In genomic region chr2:240782886-240783818, GRCh38 we compare ENCODE assay signal across 18 cellular contexts. TPM values are rescaled to one million over a fixed set of nuclear protein-coding genes. Genes with fewer than 3 reads are reported as not detected.
"Had no signal": no experiment of that assay in that cellular context is flagged by ENCODE, and none has a peak within 500 bp of the region (broad histone marks: within the 10 kb centered on the region; RNA-seq: fewer than 3 reads in every experiment).

No MANE protein-coding gene starts in this region.

- H3K36me3 ChIP-seq: breast epithelium, esophagus squamous epithelium, gastrocnemius medialis, tibial artery had no signal

- H3K27ac Mint-ChIP-seq: activated CD4-positive, alpha-beta T cell treated with anti-CD3 and anti-CD28 coated beads, Interleukin-2, amount 10 ng/mL, durations not matched to agents 7 days and 5 days; activated CD8-positive, alpha-beta T cell treated with anti-CD3 and anti-CD28 coated beads, Interleukin-2, amount 10 ng/mL, durations not matched to agents 7 days and 5 days; activated naive CD8-positive, alpha-beta T cell treated with anti-CD3 and anti-CD28 coated beads for 36 hours; endodermal cell; naive thymus-derived CD8-positive, alpha-beta T cell; T-cell; T-helper 2 cell treated with Interferon-gamma antibody and Interleukin-4, amounts not matched to agents 5 μg/mL and 100 μg/mL, for 36 hours had no signal

- H3K27me3 Mint-ChIP-seq: activated CD4-positive, alpha-beta T cell treated with anti-CD3 and anti-CD28 coated beads, Interleukin-2, amount 10 ng/mL, durations not matched to agents 7 days and 5 days; activated naive CD8-positive, alpha-beta T cell treated with anti-CD3 and anti-CD28 coated beads for 36 hours had no signal

- H3K9me3 Mint-ChIP-seq: activated CD4-positive, alpha-beta T cell treated with anti-CD3 and anti-CD28 coated beads, Interleukin-2, amount 10 ng/mL, durations not matched to agents 7 days and 5 days; activated naive CD8-positive, alpha-beta T cell treated with anti-CD3 and anti-CD28 coated beads for 36 hours; endodermal cell; naive thymus-derived CD8-positive, alpha-beta T cell; T-cell; T-helper 2 cell treated with Interferon-gamma antibody and Interleukin-4, amounts not matched to agents 5 μg/mL and 100 μg/mL, for 36 hours had no signal

- ATAC-seq: activated CD4-positive, CD25-positive, alpha-beta regulatory T cell treated with anti-CD3 and anti-CD28 coated beads, Interleukin-2, amount 50 U/mL, for 24 hours; activated CD8-positive, alpha-beta T cell treated with anti-CD3 and anti-CD28 coated beads, Interleukin-2, amount 10 ng/mL, durations not matched to agents 7 days and 5 days; gastrocnemius medialis; naive thymus-derived CD8-positive, alpha-beta T cell; SK-N-SH treated with all-trans-retinoic acid at 6 μM for 48 hours; stimulated activated naive CD8-positive, alpha-beta T cell treated with anti-CD3 and anti-CD28 coated beads, Interleukin-15, Interleukin-2, amounts not matched to agents 100 U/mL and 50 U/mL, for 24 hours; T-cell had no signal

- H3K36me3 Mint-ChIP-seq: activated naive CD8-positive, alpha-beta T cell treated with anti-CD3 and anti-CD28 coated beads for 36 hours; naive thymus-derived CD8-positive, alpha-beta T cell; T-cell had no signal

- H3K4me3 Mint-ChIP-seq: activated CD4-positive, alpha-beta T cell treated with anti-CD3 and anti-CD28 coated beads, Interleukin-2, amount 10 ng/mL, durations not matched to agents 7 days and 5 days; activated CD8-positive, alpha-beta T cell treated with anti-CD3 and anti-CD28 coated beads, Interleukin-2, amount 10 ng/mL, durations not matched to agents 7 days and 5 days; activated naive CD8-positive, alpha-beta T cell treated with anti-CD3 and anti-CD28 coated beads for 36 hours; endodermal cell; naive thymus-derived CD8-positive, alpha-beta T cell; T-cell; T-helper 2 cell treated with Interferon-gamma antibody and Interleukin-4, amounts not matched to agents 5 μg/mL and 100 μg/mL, for 36 hours had no signal

- H3K4me3 ChIP-seq: breast epithelium, coronary artery, esophagus squamous epithelium, gastrocnemius medialis, tibial artery had no signal

- DNase-seq: activated CD4-positive, alpha-beta T cell treated with anti-CD3 and anti-CD28 coated beads, Interleukin-2, amount 10 ng/mL, durations not matched to agents 7 days and 5 days; activated CD8-positive, alpha-beta T cell treated with anti-CD3 and anti-CD28 coated beads, Interleukin-2, amount 10 ng/mL, durations not matched to agents 7 days and 5 days; activated naive CD8-positive, alpha-beta T cell treated with anti-CD3 and anti-CD28 coated beads for 36 hours; endodermal cell; esophagus squamous epithelium; gastrocnemius medialis; islet precursor cell; stimulated activated CD4-positive, alpha-beta T cell treated with anti-CD3 and anti-CD28 coated beads, Interleukin-4, amount 100 ng/mL, for 24 hours; stimulated activated naive CD8-positive, alpha-beta T cell treated with anti-CD3 and anti-CD28 coated beads, Interleukin-15, Interleukin-2, amounts not matched to agents 100 U/mL and 50 U/mL, for 24 hours; T-cell; tibial artery had no signal

- H3K4me1 ChIP-seq: breast epithelium, esophagus squamous epithelium, gastrocnemius medialis, tibial artery had no signal

- H3K4me1 Mint-ChIP-seq: activated CD4-positive, alpha-beta T cell treated with anti-CD3 and anti-CD28 coated beads, Interleukin-2, amount 10 ng/mL, durations not matched to agents 7 days and 5 days; activated naive CD8-positive, alpha-beta T cell treated with anti-CD3 and anti-CD28 coated beads for 36 hours; endodermal cell; T-cell had no signal

- H3K9me3 ChIP-seq: breast epithelium, esophagus squamous epithelium, gastrocnemius medialis, tibial artery had no signal

- H3K27ac ChIP-seq: breast epithelium, coronary artery, esophagus squamous epithelium, gastrocnemius medialis, tibial artery, VCaP had no signal

RNA-seq across cellular contexts. Expression of gene KIF1A, which starts 36.9 kb away (rescaled TPM):
- total RNA-seq: naive thymus-derived CD8-positive, alpha-beta T cell had no signal
